ENCODE assay signal across 29 cellular contexts in the genomic region with DNA sequence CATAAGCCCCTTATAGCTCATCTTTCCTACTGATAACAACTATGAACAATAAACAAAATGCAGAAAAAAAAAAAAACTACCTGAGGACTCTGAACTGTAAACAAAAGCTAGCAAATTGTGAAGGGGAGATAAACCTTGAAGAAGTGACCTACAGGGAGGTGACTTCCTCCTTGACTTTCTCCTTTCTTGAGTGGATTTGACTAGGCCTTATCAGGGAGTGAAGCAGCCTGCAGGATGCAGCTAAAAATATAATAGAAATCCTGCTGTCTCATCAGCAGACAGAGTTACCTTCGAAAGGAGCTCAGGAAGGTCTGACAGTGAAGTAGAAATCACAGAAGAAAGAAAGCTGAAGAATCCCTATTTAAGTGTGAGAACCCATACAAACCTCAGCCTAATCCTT.
"Had no signal": no experiment of that assay in that cellular context is flagged by ENCODE, and none has a peak within 500 bp of the region (broad histone marks: within the 10 kb centered on the region; RNA-seq: fewer than 3 reads in every experiment).

No MANE protein-coding gene starts in this region.

- H3K27ac ChIP-seq: ascending aorta, SJCRH30, SK-N-MC, VCaP had no signal

- H3K4me1 ChIP-seq: ascending aorta, SJCRH30 had no signal

- DNase-seq: activated CD4-positive, alpha-beta memory T cell treated with anti-CD3 and anti-CD28 coated beads, Interleukin-2, amount 10 ng/mL, durations not matched to agents 7 days and 5 days; activated CD4-positive, alpha-beta T cell treated with anti-CD3 and anti-CD28 coated beads for 1 hour; activated CD4-positive, alpha-beta T cell treated with anti-CD3 and anti-CD28 coated beads for 48 hours; activated CD4-positive, CD25-positive, alpha-beta regulatory T cell; activated CD8-positive, alpha-beta memory T cell treated with anti-CD3 and anti-CD28 coated beads for 24 hours; activated gamma-delta T cell; activated naive CD4-positive, alpha-beta T cell treated with Interleukin-2 at 50 U/mL for 16 hours; activated naive CD8-positive, alpha-beta T cell treated with anti-CD3 and anti-CD28 coated beads, Interleukin-2, amount 10 ng/mL, durations not matched to agents 7 days and 5 days; activated T-cell treated with anti-CD3 and anti-CD28 coated beads, Interleukin-2, amount 50 U/mL, for 1 hour; activated T-cell treated with anti-CD3 and anti-CD28 coated beads, Interleukin-2, amount 50 U/mL, for 72 hours; amygdala; NCI-H1092 treated with DMSO at 0.1 percent for 48 hours; NCI-H1417; NCI-H146; NCI-H187; NCI-H2029 treated with DMSO at 0.1 percent for 48 hours; NCI-H2107; NCI-H2171; NCI-H510A; NCI-H526; NCI-H748 treated with DMSO at 0.1 percent for 48 hours; SHP77; SJCRH30 had no signal

- H3K9me3 ChIP-seq: ascending aorta, SJCRH30 had no signal

- H3K27me3 ChIP-seq: ascending aorta, SJCRH30 had no signal

- H3K36me3 ChIP-seq: ascending aorta, SJCRH30 had no signal

- H3K4me3 ChIP-seq: ascending aorta, SJCRH30, SK-N-MC had no signal

- FAIRE-seq: TTC549 had no signal

- ATAC-seq: activated T-cell treated with anti-CD3 and anti-CD28 coated beads, Interleukin-2, amount 50 U/mL, for 72 hours; activated T-helper 17 cell treated with anti-CD3 and anti-CD28 coated beads, Interleukin-2, amount 50 U/mL, for 72 hours; Panc1 had no signal
